19 cellular contexts compared by ENCODE assay signal in the genomic region with DNA sequence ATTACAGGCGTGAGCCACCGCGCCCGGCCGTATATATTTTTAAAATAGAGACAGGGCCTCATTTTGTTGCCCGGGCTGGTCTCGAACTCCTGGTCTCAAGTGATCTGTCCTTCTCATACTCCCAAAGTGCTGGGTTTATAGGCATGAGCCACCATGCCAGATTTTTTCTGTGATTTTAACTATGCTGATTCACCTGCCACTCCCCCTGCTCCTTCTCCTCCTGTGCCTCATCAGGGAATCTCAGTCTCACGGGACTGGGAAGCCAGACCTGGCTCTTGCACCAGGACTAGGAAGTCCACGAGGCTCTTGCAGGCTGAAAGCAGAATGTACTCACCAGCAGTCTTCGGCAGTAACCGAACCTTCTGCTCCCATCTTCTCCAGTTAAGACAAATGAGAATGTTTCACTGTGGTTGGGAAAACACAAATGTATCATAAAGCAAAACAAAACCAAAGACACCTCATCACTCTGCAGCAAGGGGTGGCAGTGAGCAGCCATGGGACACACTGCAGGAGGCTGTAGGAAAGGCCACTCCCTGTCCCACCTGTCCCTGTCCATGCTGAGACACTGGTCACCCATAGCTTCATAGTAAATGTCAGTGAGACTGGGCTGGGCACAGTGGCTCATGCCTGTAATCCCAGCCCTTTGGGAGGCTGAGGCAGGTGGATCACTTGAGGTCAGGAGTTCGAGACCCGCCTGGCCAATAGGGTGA.
"Had no signal": no experiment of that assay in that cellular context is flagged by ENCODE, and none has a peak within 500 bp of the region (broad histone marks: within the 10 kb centered on the region; RNA-seq: fewer than 3 reads in every experiment).

No MANE protein-coding gene starts in this region.

- H3K27ac ChIP-seq: body of pancreas, dorsolateral prefrontal cortex, gastrocnemius medialis, heart left ventricle, left ventricle myocardium inferior, tibial artery had no signal

- H3K4me3 ChIP-seq: body of pancreas, dorsolateral prefrontal cortex, gastrocnemius medialis, heart left ventricle, left ventricle myocardium inferior, tibial artery had no signal

- ATAC-seq: activated CD8-positive, alpha-beta T cell treated with anti-CD3 and anti-CD28 coated beads, Interleukin-2, amount 10 ng/mL, durations not matched to agents 7 days and 5 days; body of pancreas; gastrocnemius medialis; stimulated activated naive CD8-positive, alpha-beta T cell treated with anti-CD3 and anti-CD28 coated beads, Interleukin-15, Interleukin-2, amounts not matched to agents 100 U/mL and 50 U/mL, for 24 hours had no signal

- H3K9me3 ChIP-seq: body of pancreas, gastrocnemius medialis, heart left ventricle, left ventricle myocardium inferior, tibial artery had no signal

- H3K27me3 ChIP-seq: body of pancreas, dorsolateral prefrontal cortex, gastrocnemius medialis, heart left ventricle had no signal

- H3K36me3 ChIP-seq: gastrocnemius medialis, tibial artery had no signal

- H3K4me1 ChIP-seq: body of pancreas, gastrocnemius medialis, heart left ventricle, left ventricle myocardium inferior, tibial artery had no signal

- DNase-seq: activated CD4-positive, alpha-beta T cell treated with anti-CD3 and anti-CD28 coated beads, Interleukin-2, amount 10 ng/mL, durations not matched to agents 24 days and 14 days; activated CD8-positive, alpha-beta T cell treated with anti-CD3 and anti-CD28 coated beads, Interleukin-2, amount 10 ng/mL, durations not matched to agents 7 days and 5 days; activated naive CD4-positive, alpha-beta T cell treated with Interleukin-2 at 50 U/mL for 16 hours; activated T-cell treated with anti-CD3 and anti-CD28 coated beads, Interleukin-2, amount 50 U/mL, for 24 hours; body of pancreas; caudate nucleus; dorsolateral prefrontal cortex; erythroblast; gastrocnemius medialis; kidney; left ventricle myocardium inferior; mammary epithelial cell; nephron progenitor cell; nucleus accumbens; stimulated activated CD4-positive, alpha-beta T cell treated with anti-CD3 and anti-CD28 coated beads, Interleukin-2, amount 100 ng/mL, for 24 hours; stimulated activated naive CD8-positive, alpha-beta T cell treated with anti-CD3 and anti-CD28 coated beads, Interleukin-15, Interleukin-2, amounts not matched to agents 100 U/mL and 50 U/mL, for 24 hours; substantia nigra had no signal
